In genomic region chr11:36487619-36488018, GRCh38 we compare ENCODE assay signal across 13 cellular contexts. TPM values are rescaled to one million over a fixed set of nuclear protein-coding genes. Genes with fewer than 3 reads are reported as not detected.
DNase-seq lines count a peak whose midpoint lies in the region; ATAC-seq and TF ChIP-seq lines count a peak whose summit lies in the region.
"Had no signal": no experiment of that assay in that cellular context is flagged by ENCODE, and none has a peak within 500 bp of the region (broad histone marks: within the 10 kb centered on the region; RNA-seq: fewer than 3 reads in every experiment).

No MANE protein-coding gene starts in this region.

- H3K4me3 Mint-ChIP-seq in activated T-cell treated with anti-CD3 and anti-CD28 coated beads, Interleukin-2, amount 50 U/mL, for 72 hours, result no peak overlapping the region
- no peak overlapping the region for H3K4me3 Mint-ChIP-seq in activated T-cell treated with anti-CD3 and anti-CD28 coated beads, Interleukin-2, amount 50 U/mL, for 4 hours
- H3K4me3 Mint-ChIP-seq: activated naive CD8-positive, alpha-beta T cell had no signal

- no peak overlapping the region for H3K4me3 ChIP-seq in spleen
- H3K4me3 ChIP-seq: tibial nerve had no signal

- ATAC-seq in activated T-cell treated with anti-CD3 and anti-CD28 coated beads, Interleukin-2, amount 50 U/mL, for 72 hours (replicated peaks in 1 of 2), result no peak
- ATAC-seq in activated T-cell treated with anti-CD3 and anti-CD28 coated beads, Interleukin-2, amount 50 U/mL, for 4 hours, result no peak
- ATAC-seq in GM21528 (IDR thresholded peaks at IDR 0.05; ENCODE audit: low FRiP score, unreplicated experiment) (no peak), HG03439 (IDR thresholded peaks at IDR 0.05; ENCODE audit: unreplicated experiment) (no peak)

- 33 to 42% (median 36%) methylated on average over 4 of the region's 4 CpGs for WGBS in spleen, 5 donors

- peak overlapping the region; percentile 51 to 82 (median 71) for H3K27ac ChIP-seq in spleen

- peaks cover 4 to 87% (median 45%) of the 10 kb centered on the region in 6 donors for H3K36me3 ChIP-seq in spleen

- H3K9me3 ChIP-seq in spleen, result no peaks in the 10 kb centered on the region
- H3K9me3 ChIP-seq: tibial nerve had no signal

- no peaks in the 10 kb centered on the region for H3K27me3 ChIP-seq in spleen (replicated peaks in 1 of 7)
- H3K27me3 ChIP-seq: tibial nerve had no signal

- peaks cover 12 to 20% of the 10 kb centered on the region in 2 donors for H3K36me3 Mint-ChIP-seq in activated T-cell treated with anti-CD3 and anti-CD28 coated beads, Interleukin-2, amount 50 U/mL, for 72 hours (ENCODE audit: insufficient read depth in 2 of 2)
- H3K36me3 Mint-ChIP-seq in activated T-cell treated with anti-CD3 and anti-CD28 coated beads, Interleukin-2, amount 50 U/mL, for 4 hours (ENCODE audit: insufficient read depth), result peaks cover 44% of the 10 kb centered on the region

- TF ChIP-seq CTCF in spleen (IDR thresholded peaks at IDR 0.05 in 8 of 11, conservative IDR thresholded peaks at IDR 0.05 in 3 of 11), result no peak

- intact Hi-C loops in spleen (cut with DNase I; ENCODE audit: low total_unique reads), result no loop called here

- no peak for DNase-seq in activated T-cell treated with anti-CD3 and anti-CD28 coated beads, Interleukin-2, amount 50 U/mL, for 72 hours
- no peak for DNase-seq in activated T-cell treated with anti-CD3 and anti-CD28 coated beads, Interleukin-2, amount 50 U/mL, for 4 hours
- DNase-seq in NAMALWA (ENCODE audit: low spot score) (peak; percentile 32), dermis blood vessel endothelial cell (peak; percentile 70), spleen (no peak), HPDE6-E6E7 (ENCODE audit: extremely low spot score) (no peak)
- DNase-seq: DMS153, NCI-H146, NCI-H526 had no signal

- H3K4me1 ChIP-seq in spleen, result peaks cover 17 to 54% (median 32%) of the 10 kb centered on the region in 6 donors

- no peak for TF ChIP-seq POLR2A in spleen (IDR thresholded peaks at IDR 0.05)

- H3K27ac Mint-ChIP-seq in activated T-cell treated with anti-CD3 and anti-CD28 coated beads, Interleukin-2, amount 50 U/mL, for 72 hours, result peak overlapping the region; percentile 62
- H3K27ac Mint-ChIP-seq: activated naive CD8-positive, alpha-beta T cell had no signal

- H3K9me3 Mint-ChIP-seq in activated T-cell treated with anti-CD3 and anti-CD28 coated beads, Interleukin-2, amount 50 U/mL, for 72 hours, result no peaks in the 10 kb centered on the region
- H3K9me3 Mint-ChIP-seq in activated T-cell treated with anti-CD3 and anti-CD28 coated beads, Interleukin-2, amount 50 U/mL, for 4 hours, result no peaks in the 10 kb centered on the region

- H3K4me1 Mint-ChIP-seq in activated T-cell treated with anti-CD3 and anti-CD28 coated beads, Interleukin-2, amount 50 U/mL, for 72 hours (ENCODE audit: low read depth), result peaks cover 13% of the 10 kb centered on the region
- peaks cover 27% of the 10 kb centered on the region for H3K4me1 Mint-ChIP-seq in activated T-cell treated with anti-CD3 and anti-CD28 coated beads, Interleukin-2, amount 50 U/mL, for 4 hours (ENCODE audit: low read depth)

- H3K27me3 Mint-ChIP-seq in activated T-cell treated with anti-CD3 and anti-CD28 coated beads, Interleukin-2, amount 50 U/mL, for 72 hours (ENCODE audit: low read depth), result no peaks in the 10 kb centered on the region
- no peaks in the 10 kb centered on the region for H3K27me3 Mint-ChIP-seq in activated T-cell treated with anti-CD3 and anti-CD28 coated beads, Interleukin-2, amount 50 U/mL, for 4 hours (ENCODE audit: low read depth)
- H3K27me3 Mint-ChIP-seq: activated naive CD8-positive, alpha-beta T cell had no signal

RNA-seq across cellular contexts. Expression of gene TRAF6, which starts 22.5 kb away (rescaled TPM):
- 10 to 100 TPM; 10.1 to 12.2 TPM for total RNA-seq in activated T-cell treated with anti-CD3 and anti-CD28 coated beads, Interleukin-2, amount 50 U/mL, for 72 hours
- 10 to 100 TPM in 2 of 3 donors, 1 to 10 TPM in 1; 8.3 to 12.1 (median 10.5) TPM for total RNA-seq in activated T-cell treated with anti-CD3 and anti-CD28 coated beads, Interleukin-2, amount 50 U/mL, for 4 hours
- total RNA-seq in dermis blood vessel endothelial cell, result 10.7 and 13.6 TPM in 2 replicates
- total RNA-seq in spleen, result 10 to 100 TPM; 18.5 to 26.1 (median 20.6) TPM
- 1 to 10 TPM; 2.1 to 3.9 (median 2.7) TPM for polyA plus RNA-seq in spleen

Comparison
In these comparisons a context has a peak if more than half of its experiments do, and no peak if none do; other contexts are left out.
1. DNase-seq: peak in NAMALWA (single experiment) and dermis blood vessel endothelial cell (single experiment); none in activated T-cell treated with anti-CD3 and anti-CD28 coated beads, Interleukin-2, amount 50 U/mL, for 72 hours (0 of 2), activated T-cell treated with anti-CD3 and anti-CD28 coated beads, Interleukin-2, amount 50 U/mL, for 4 hours (single experiment), spleen (single experiment) and HPDE6-E6E7 (single experiment).